ENCODE assay signal across 6 cellular contexts in the genomic region with DNA sequence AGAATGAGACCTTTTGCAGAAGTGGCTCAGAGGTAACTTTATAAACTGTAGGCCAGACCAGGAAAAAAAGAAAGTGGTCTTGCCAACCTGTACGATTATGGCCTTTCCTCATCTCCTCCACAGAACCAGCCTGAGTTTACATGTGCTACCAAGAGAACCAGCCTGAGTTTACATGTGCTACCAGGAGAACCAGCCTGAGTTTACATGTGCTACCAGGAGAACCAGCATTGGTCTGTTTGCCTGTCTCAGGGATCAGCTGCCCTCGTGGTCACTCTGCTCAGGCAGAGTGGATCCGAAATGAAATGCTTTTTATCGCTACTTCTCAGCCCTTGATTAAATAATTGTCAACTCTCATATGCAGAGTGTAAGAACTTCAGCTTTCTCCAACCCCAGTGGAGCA.
"Had no signal": no experiment of that assay in that cellular context is flagged by ENCODE, and none has a peak within 500 bp of the region (broad histone marks: within the 10 kb centered on the region; RNA-seq: fewer than 3 reads in every experiment).

No MANE protein-coding gene starts in this region.

- H3K4me3 ChIP-seq: K562 had no signal

- ATAC-seq: K562 had no signal

- FAIRE-seq: HTR-8/SVneo, K562 had no signal

- DNase-seq: IMR-90, KBM-7, KG1 had no signal

- H3K27ac ChIP-seq: HL-60 had no signal
